19 cellular contexts compared by ENCODE assay signal in genomic region chr5:66779535-66779934, GRCh38.
"Had no signal": no experiment of that assay in that cellular context is flagged by ENCODE, and none has a peak within 500 bp of the region (broad histone marks: within the 10 kb centered on the region; RNA-seq: fewer than 3 reads in every experiment).

No MANE protein-coding gene starts in this region.

- DNase-seq: activated CD4-positive, alpha-beta T cell treated with anti-CD3 and anti-CD28 coated beads for 1 hour; activated CD4-positive, alpha-beta T cell treated with anti-CD3 and anti-CD28 coated beads, Interleukin-2, amount 50 U/mL, for 1 hour; activated CD8-positive, alpha-beta T cell treated with anti-CD3 and anti-CD28 coated beads, Interleukin-2, amount 10 ng/mL, durations not matched to agents 7 days and 5 days; activated gamma-delta T cell treated with Interleukin-2 at 50 U/mL for 16 hours; anterior cingulate cortex; foreskin keratinocyte; kidney; left lung; naive thymus-derived CD8-positive, alpha-beta T cell; posterior cingulate gyrus; right lobe of liver; small intestine; stimulated activated CD4-positive, alpha-beta T cell treated with anti-CD3 and anti-CD28 coated beads, Interleukin-15, amount 100 ng/mL, for 24 hours; stomach had no signal

- H3K4me1 ChIP-seq: foreskin keratinocyte, left lung, neural progenitor cell, right lobe of liver, stomach, suprapubic skin, tibial nerve had no signal

- H3K27me3 ChIP-seq: foreskin keratinocyte, left lung, neural progenitor cell, right lobe of liver, stomach, suprapubic skin, tibial nerve had no signal

- ATAC-seq: activated CD8-positive, alpha-beta T cell treated with anti-CD3 and anti-CD28 coated beads, Interleukin-2, amount 10 ng/mL, durations not matched to agents 7 days and 5 days; foreskin keratinocyte; left lung; naive thymus-derived CD8-positive, alpha-beta T cell; right lobe of liver; stimulated activated memory B cell treated with anti-CD40 and anti-IgM and Interleukin-4, amounts not matched to agents 10 μg/mL and 1 μg/mL and 100 μg/mL, for 72 hours had no signal

- H3K36me3 ChIP-seq: left lung, neural progenitor cell, right lobe of liver, stomach, suprapubic skin, tibial nerve had no signal

- H3K4me3 ChIP-seq: left lung, neural progenitor cell, right lobe of liver, stomach, suprapubic skin, tibial nerve had no signal

- H3K9me3 ChIP-seq: left lung, right lobe of liver, stomach, suprapubic skin, tibial nerve had no signal

- H3K27ac ChIP-seq: epithelial cell of prostate, foreskin keratinocyte, left lung, neural progenitor cell, right lobe of liver, stomach, suprapubic skin, tibial nerve had no signal
